ENCODE assay signal across 8 cellular contexts in the genomic region with DNA sequence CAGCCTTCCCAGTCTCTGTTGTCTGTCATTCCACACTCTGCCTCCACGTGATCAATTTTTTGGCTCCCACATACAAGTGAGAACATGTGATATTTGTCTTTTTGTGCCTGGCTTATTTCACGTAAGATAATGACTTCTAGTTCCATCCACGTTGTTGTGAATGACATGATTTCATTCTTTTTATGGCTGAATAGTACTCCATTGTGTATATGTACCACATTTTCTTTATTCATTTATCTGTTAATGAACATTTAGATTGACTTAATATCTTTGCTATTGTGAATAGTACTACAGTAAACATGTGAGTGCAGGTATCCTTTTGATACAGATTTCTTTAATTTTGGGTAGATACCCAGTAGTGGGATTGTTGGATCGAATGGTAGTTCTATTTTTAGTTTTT. TPM values are rescaled to one million over a fixed set of nuclear protein-coding genes. Genes with fewer than 3 reads are reported as not detected.
"Had no signal": no experiment of that assay in that cellular context is flagged by ENCODE, and none has a peak within 500 bp of the region (broad histone marks: within the 10 kb centered on the region; RNA-seq: fewer than 3 reads in every experiment).

No MANE protein-coding gene starts in this region.

- H3K27ac Mint-ChIP-seq: IgD-negative memory B cell had no signal

- ATAC-seq: HepG2, K562 had no signal

- DNase-seq: IMR-90, KG1 had no signal

- H3K27ac ChIP-seq: HL-60 had no signal

- H3K4me3 ChIP-seq: K562 had no signal

- H3K27me3 Mint-ChIP-seq: IgD-negative memory B cell had no signal

RNA-seq across cellular contexts. Expression of a gene that starts 31.4 kb away (rescaled TPM):
- total RNA-seq: HepG2, HT-29, HT1080, IMR-90, K562 had no signal
- polyA plus RNA-seq: HepG2, IMR-90 had no signal
